9 cellular contexts compared by ENCODE assay signal in genomic region chr7:74371381-74372059, GRCh38.
DNase-seq lines count a peak whose midpoint lies in the region; ATAC-seq, FAIRE-seq and TF ChIP-seq lines count a peak whose summit lies in the region.
"Had no signal": no experiment of that assay in that cellular context is flagged by ENCODE, and none has a peak within 500 bp of the region (broad histone marks: within the 10 kb centered on the region; RNA-seq: fewer than 3 reads in every experiment).

No MANE protein-coding gene starts in this region.

- H3K27me3 ChIP-seq in BLaER1 (no peaks in the 10 kb centered on the region), Karpas-422 (ENCODE audit: low read length) (no peaks in the 10 kb centered on the region), astrocyte (ENCODE audit: insufficient read depth, low read length) (no peaks in the 10 kb centered on the region)

- FAIRE-seq in astrocyte (lab: Jason Lieb, UNC), result no peak

- peak; percentile 58 for DNase-seq in Karpas-422
- no peak for DNase-seq in astrocyte (ENCODE audit: low read depth)
- DNase-seq in activated gamma-delta T cell treated with Interleukin-2 at 50 U/mL for 16 hours, result no peak
- DNase-seq in activated T-cell treated with anti-CD3 and anti-CD28 coated beads, Interleukin-2, amount 50 U/mL, for 4 hours, result no peak
- DNase-seq: activated CD4-positive, alpha-beta T cell treated with anti-CD3 and anti-CD28 coated beads, Interleukin-2, amount 50 U/mL, for 1 hour had no signal

- no peaks in the 10 kb centered on the region for H3K79me2 ChIP-seq in Karpas-422 (ENCODE audit: low read length)
- H3K79me2 ChIP-seq in astrocyte (ENCODE audit: insufficient read depth, low read length), result no peaks in the 10 kb centered on the region

- no peak overlapping the region for H3K27ac ChIP-seq in BLaER1
- H3K27ac ChIP-seq in Karpas-422 (ENCODE audit: low read length), result no peak overlapping the region
- H3K27ac ChIP-seq in astrocyte (ENCODE audit: low read depth, low read length), result no peak overlapping the region
- H3K27ac ChIP-seq in mesodermal cell (ENCODE audit: low read depth, low read length, severe bottlenecking), result peak overlapping the region; percentile 23

- H3K4me2 ChIP-seq in BLaER1 (peak overlapping the region; percentile 18), Karpas-422 (ENCODE audit: low read depth, low read length, poor library complexity, severe bottlenecking) (no peak overlapping the region), astrocyte (ENCODE audit: low read length) (peak overlapping the region; percentile 25)

- no peaks in the 10 kb centered on the region for H3K9me3 Mint-ChIP-seq in astrocyte (ENCODE audit: unreplicated experiment)
- H3K9me3 Mint-ChIP-seq in activated T-cell treated with anti-CD3 and anti-CD28 coated beads, Interleukin-2, amount 50 U/mL, for 4 hours, result no peaks in the 10 kb centered on the region

- H3K9me3 ChIP-seq in BLaER1 (no peaks in the 10 kb centered on the region), Karpas-422 (ENCODE audit: low read length) (no peaks in the 10 kb centered on the region), astrocyte (ENCODE audit: insufficient read depth, low read depth, low read length) (no peaks in the 10 kb centered on the region), mesodermal cell (ENCODE audit: control insufficient read depth, low read length) (no peaks in the 10 kb centered on the region)

- ATAC-seq in GM18907 (IDR thresholded peaks at IDR 0.05; ENCODE audit: unreplicated experiment) (no peak), GM18511 (IDR thresholded peaks at IDR 0.05; ENCODE audit: unreplicated experiment) (no peak)
- no peak for ATAC-seq in activated T-cell treated with anti-CD3 and anti-CD28 coated beads, Interleukin-2, amount 50 U/mL, for 4 hours

- H3K27ac Mint-ChIP-seq in astrocyte (ENCODE audit: unreplicated experiment), result no peak overlapping the region

- H3K9me2 ChIP-seq in Karpas-422 (replicated peaks; ENCODE audit: insufficient read depth, low read length), result no peaks in the 10 kb centered on the region

- H2AFZ ChIP-seq in Karpas-422 (ENCODE audit: low read length) (no peak overlapping the region), astrocyte (ENCODE audit: low read depth, low read length) (no peak overlapping the region)

- no peak for TF ChIP-seq CTCF in astrocyte (IDR thresholded peaks at IDR 0.05; ENCODE audit: insufficient read depth, low read depth, low read length)

- peaks cover 7% of the 10 kb centered on the region; the same call in 1 of the 2 replicates for H4K20me1 ChIP-seq in BLaER1
- H4K20me1 ChIP-seq in Karpas-422 (ENCODE audit: insufficient read depth, low read depth, low read length), result no peaks in the 10 kb centered on the region
- H4K20me1 ChIP-seq in astrocyte (ENCODE audit: insufficient read depth, low read length), result no peaks in the 10 kb centered on the region

- H3K4me1 ChIP-seq in BLaER1 (peaks cover 39% of the 10 kb centered on the region), Karpas-422 (ENCODE audit: low read length) (peaks cover 6% of the 10 kb centered on the region), astrocyte (ENCODE audit: insufficient read depth, low read length) (no peaks in the 10 kb centered on the region), mesodermal cell (ENCODE audit: control insufficient read depth, insufficient read depth, low read length, poor library complexity, severe bottlenecking) (peaks cover 15% of the 10 kb centered on the region)

- H3K36me3 ChIP-seq in BLaER1, result peaks cover 59% of the 10 kb centered on the region
- no peaks in the 10 kb centered on the region for H3K36me3 ChIP-seq in Karpas-422 (ENCODE audit: insufficient read depth, low read length)
- no peaks in the 10 kb centered on the region for H3K36me3 ChIP-seq in astrocyte (ENCODE audit: insufficient read depth, low read length)
- peaks cover 41% of the 10 kb centered on the region for H3K36me3 ChIP-seq in mesodermal cell (ENCODE audit: control insufficient read depth, insufficient read depth, low read length)

- H3K4me3 ChIP-seq in BLaER1 (no peak overlapping the region), Karpas-422 (ENCODE audit: low read length) (no peak overlapping the region), astrocyte (ENCODE audit: insufficient read depth, low read depth, low read length) (no peak overlapping the region), mesodermal cell (ENCODE audit: extremely low read depth, insufficient read depth, low read length, poor library complexity, severe bottlenecking) (no peak overlapping the region)

- 9 to 12% methylated on average over 4 to 5 of the region's 7 CpGs for WGBS in mesodermal cell (ENCODE audit: insufficient coverage in 2 of 2), 2 experiments

- H3K9ac ChIP-seq in BLaER1, result no peak overlapping the region
- H3K9ac ChIP-seq in Karpas-422 (ENCODE audit: low read length), result no peak overlapping the region
- no peak overlapping the region for H3K9ac ChIP-seq in astrocyte (ENCODE audit: low read length)

- peaks cover 3% of the 10 kb centered on the region for H3K4me1 Mint-ChIP-seq in astrocyte (ENCODE audit: low read depth, unreplicated experiment)
- H3K4me1 Mint-ChIP-seq in activated T-cell treated with anti-CD3 and anti-CD28 coated beads, Interleukin-2, amount 50 U/mL, for 4 hours (ENCODE audit: low read depth), result peaks cover 4% of the 10 kb centered on the region

- H3K27me3 Mint-ChIP-seq in astrocyte (ENCODE audit: low read depth, unreplicated experiment), result no peaks in the 10 kb centered on the region
- no peaks in the 10 kb centered on the region for H3K27me3 Mint-ChIP-seq in activated T-cell treated with anti-CD3 and anti-CD28 coated beads, Interleukin-2, amount 50 U/mL, for 4 hours (ENCODE audit: low read depth)

- peaks cover 10% of the 10 kb centered on the region for H3K36me3 Mint-ChIP-seq in astrocyte (ENCODE audit: low read depth, unreplicated experiment)
- H3K36me3 Mint-ChIP-seq in activated T-cell treated with anti-CD3 and anti-CD28 coated beads, Interleukin-2, amount 50 U/mL, for 4 hours (ENCODE audit: insufficient read depth), result peaks cover 4% of the 10 kb centered on the region

- H3K4me3 Mint-ChIP-seq in astrocyte (ENCODE audit: unreplicated experiment), result no peak overlapping the region
- no peak overlapping the region for H3K4me3 Mint-ChIP-seq in activated T-cell treated with anti-CD3 and anti-CD28 coated beads, Interleukin-2, amount 50 U/mL, for 4 hours
